ENCODE assay signal across 11 cellular contexts in genomic region chr3:49025005-49025792, GRCh38. TPM values are rescaled to one million over a fixed set of nuclear protein-coding genes. Genes with fewer than 3 reads are reported as not detected.
A peak's percentile ranks its signal among the peaks of the same experiment; 100 is the strongest.
DNase-seq lines count a peak whose midpoint lies in the region; ATAC-seq, FAIRE-seq and TF ChIP-seq lines count a peak whose summit lies in the region.
"Had no signal": no experiment of that assay in that cellular context is flagged by ENCODE, and none has a peak within 500 bp of the region (broad histone marks: within the 10 kb centered on the region; RNA-seq: fewer than 3 reads in every experiment).

No MANE protein-coding gene starts in this region.

- H3K36me3 Mint-ChIP-seq in activated naive CD4-positive, alpha-beta T cell treated with anti-CD3 and anti-CD28 coated beads, Interleukin-2, amount 10 ng/mL, durations not matched to agents 7 days and 5 days, result peaks cover 57% of the 10 kb centered on the region
- H3K36me3 Mint-ChIP-seq in astrocyte (ENCODE audit: low read depth, unreplicated experiment), result peaks cover 21% of the 10 kb centered on the region
- H3K36me3 Mint-ChIP-seq in stimulated activated naive B cell treated with anti-CD40 and anti-IgM and Interleukin-4, amounts not matched to agents 10 μg/mL and 1 μg/mL and 100 μg/mL, for 72 hours, result peaks cover 73 to 78% of the 10 kb centered on the region in 2 donors

- H3K4me3 ChIP-seq in NB4 (ENCODE audit: low read depth, low read length), result peak overlapping the region; percentile 21
- no peak overlapping the region for H3K4me3 ChIP-seq in astrocyte (ENCODE audit: insufficient read depth, low read depth, low read length)
- no peak overlapping the region for H3K4me3 ChIP-seq in tibial artery
- H3K4me3 ChIP-seq: esophagus squamous epithelium had no signal

- H3K27me3 Mint-ChIP-seq in activated naive CD4-positive, alpha-beta T cell treated with anti-CD3 and anti-CD28 coated beads, Interleukin-2, amount 10 ng/mL, durations not matched to agents 7 days and 5 days, result no peaks in the 10 kb centered on the region
- H3K27me3 Mint-ChIP-seq in astrocyte (ENCODE audit: low read depth, unreplicated experiment), result no peaks in the 10 kb centered on the region
- H3K27me3 Mint-ChIP-seq in stimulated activated naive B cell treated with anti-CD40 and anti-IgM and Interleukin-4, amounts not matched to agents 10 μg/mL and 1 μg/mL and 100 μg/mL, for 72 hours, result no peaks in the 10 kb centered on the region

- H3K36me3 ChIP-seq in astrocyte (ENCODE audit: insufficient read depth, low read length) (peaks cover 40% of the 10 kb centered on the region), tibial artery (peaks cover 24 to 54% (median 36%) of the 10 kb centered on the region in 3 donors)

- H3K27me3 ChIP-seq in astrocyte (ENCODE audit: insufficient read depth, low read length) (no peaks in the 10 kb centered on the region), tibial artery (no peaks in the 10 kb centered on the region)
- H3K27me3 ChIP-seq: esophagus squamous epithelium had no signal

- H3K27ac ChIP-seq in astrocyte (ENCODE audit: low read depth, low read length) (no peak overlapping the region), tibial artery (no peak overlapping the region)

- TF ChIP-seq CTCF in NB4 (IDR thresholded peaks at IDR 0.05; ENCODE audit: low read depth, low read length) (no peak), astrocyte (IDR thresholded peaks at IDR 0.05; ENCODE audit: insufficient read depth, low read depth, low read length) (no peak), tibial artery (IDR thresholded peaks at IDR 0.05) (no peak)

- peaks cover 63% of the 10 kb centered on the region for H3K4me1 Mint-ChIP-seq in activated naive CD4-positive, alpha-beta T cell treated with anti-CD3 and anti-CD28 coated beads, Interleukin-2, amount 10 ng/mL, durations not matched to agents 7 days and 5 days
- peaks cover 19% of the 10 kb centered on the region for H3K4me1 Mint-ChIP-seq in astrocyte (ENCODE audit: low read depth, unreplicated experiment)
- peaks cover 56 to 90% of the 10 kb centered on the region in 2 donors for H3K4me1 Mint-ChIP-seq in stimulated activated naive B cell treated with anti-CD40 and anti-IgM and Interleukin-4, amounts not matched to agents 10 μg/mL and 1 μg/mL and 100 μg/mL, for 72 hours

- no peaks in the 10 kb centered on the region for H3K9me3 ChIP-seq in astrocyte (ENCODE audit: insufficient read depth, low read depth, low read length)
- no peaks in the 10 kb centered on the region for H3K9me3 ChIP-seq in tibial artery
- H3K9me3 ChIP-seq: esophagus squamous epithelium had no signal

- peaks cover 61% of the 10 kb centered on the region for H4K20me1 ChIP-seq in astrocyte (ENCODE audit: insufficient read depth, low read length)

- H3K4me1 ChIP-seq in astrocyte (ENCODE audit: insufficient read depth, low read length) (peaks cover 24% of the 10 kb centered on the region), tibial artery (peaks cover 0 to 36% (median 30%) of the 10 kb centered on the region in 4 donors)

- no peak overlapping the region for H2AFZ ChIP-seq in astrocyte (ENCODE audit: low read depth, low read length)

- intact Hi-C loops in tibial artery (cut with DNase I; ENCODE audit: low total_unique reads), result no loop called here

- DNase-seq in activated naive CD4-positive, alpha-beta T cell treated with anti-CD3 and anti-CD28 coated beads, Interleukin-2, amount 10 ng/mL, durations not matched to agents 7 days and 5 days, result no peak
- DNase-seq in activated naive CD4-positive, alpha-beta T cell treated with Interleukin-2 at 50 U/mL for 16 hours, result no peak
- DNase-seq in NB4 (ENCODE audit: low read depth) (peak; percentile 96), astrocyte (ENCODE audit: low read depth) (no peak), tibial artery (no peak)
- peak; percentile 78 for DNase-seq in stimulated activated naive B cell treated with anti-CD40 and anti-IgM and Interleukin-4, amounts not matched to agents 10 μg/mL and 1 μg/mL and 100 μg/mL, for 72 hours
- DNase-seq: esophagus squamous epithelium, trophoblast cell had no signal

- no peaks in the 10 kb centered on the region for H3K9me3 Mint-ChIP-seq in activated naive CD4-positive, alpha-beta T cell treated with anti-CD3 and anti-CD28 coated beads, Interleukin-2, amount 10 ng/mL, durations not matched to agents 7 days and 5 days
- peaks cover 2% of the 10 kb centered on the region for H3K9me3 Mint-ChIP-seq in astrocyte (ENCODE audit: unreplicated experiment)
- no peaks in the 10 kb centered on the region for H3K9me3 Mint-ChIP-seq in stimulated activated naive B cell treated with anti-CD40 and anti-IgM and Interleukin-4, amounts not matched to agents 10 μg/mL and 1 μg/mL and 100 μg/mL, for 72 hours

- no peak overlapping the region for H3K9ac ChIP-seq in astrocyte (ENCODE audit: low read length)

- no peak overlapping the region for H3K4me3 Mint-ChIP-seq in activated naive CD4-positive, alpha-beta T cell treated with anti-CD3 and anti-CD28 coated beads, Interleukin-2, amount 10 ng/mL, durations not matched to agents 7 days and 5 days
- H3K4me3 Mint-ChIP-seq in astrocyte (ENCODE audit: unreplicated experiment), result peak overlapping the region; percentile 50
- H3K4me3 Mint-ChIP-seq in stimulated activated naive B cell treated with anti-CD40 and anti-IgM and Interleukin-4, amounts not matched to agents 10 μg/mL and 1 μg/mL and 100 μg/mL, for 72 hours, result peak overlapping the region; percentile 62 to 91

- no peak for FAIRE-seq in astrocyte (lab: Jason Lieb, UNC)
- FAIRE-seq: bronchial epithelial cell had no signal

- peak overlapping the region; percentile 49 for H3K27ac Mint-ChIP-seq in activated naive CD4-positive, alpha-beta T cell treated with anti-CD3 and anti-CD28 coated beads, Interleukin-2, amount 10 ng/mL, durations not matched to agents 7 days and 5 days
- no peak overlapping the region for H3K27ac Mint-ChIP-seq in astrocyte (ENCODE audit: unreplicated experiment)
- peak overlapping the region; percentile 94 for H3K27ac Mint-ChIP-seq in stimulated activated naive B cell treated with anti-CD40 and anti-IgM and Interleukin-4, amounts not matched to agents 10 μg/mL and 1 μg/mL and 100 μg/mL, for 72 hours

- ATAC-seq in stimulated activated naive B cell treated with anti-CD40 and anti-IgM and Interleukin-4, amounts not matched to agents 10 μg/mL and 1 μg/mL and 100 μg/mL, for 72 hours (replicated peaks), result peak; percentile 23 to 35
- ATAC-seq in HG03432 (IDR thresholded peaks at IDR 0.05; ENCODE audit: unreplicated experiment) (no peak), HG03025 (IDR thresholded peaks at IDR 0.05; ENCODE audit: low FRiP score, unreplicated experiment) (no peak)

- H3K79me2 ChIP-seq in astrocyte (ENCODE audit: insufficient read depth, low read length), result peaks cover 82% of the 10 kb centered on the region

- H3K4me2 ChIP-seq in astrocyte (ENCODE audit: low read length), result no peak overlapping the region

- CTCF ChIA-PET in activated naive CD4-positive, alpha-beta T cell treated with anti-CD3 and anti-CD28 coated beads, Interleukin-2, amount 10 ng/mL, durations not matched to agents 7 days and 5 days (lab: Charles Lee), result interaction anchor here (1.7 kb wide), 1 partner anchor 69 kb away, joined by 3 read pairs; the partner anchor contains the start of gene QRICH1

- peak; percentile 12 for TF ChIP-seq POLR2A in NB4 (IDR thresholded peaks at IDR 0.05; ENCODE audit: extremely low read depth, insufficient read length)

RNA-seq across cellular contexts. Expression of gene NDUFAF3, which starts 3.3 kb away (rescaled TPM):
- total RNA-seq in astrocyte, result 75.4 and 84.8 TPM in 2 replicates

RNA-seq across cellular contexts. Expression of gene IMPDH2, which starts 4.0 kb away (rescaled TPM):
- total RNA-seq in astrocyte, result 111 and 119 TPM in 2 replicates

RNA-seq across cellular contexts. Expression of gene DALRD3, which starts 6.8 kb away (rescaled TPM):
- total RNA-seq in astrocyte, result 18.5 and 25.1 TPM in 2 replicates

RNA-seq across cellular contexts. Expression of gene WDR6, which starts 18.0 kb away (rescaled TPM):
- total RNA-seq in astrocyte, result 107 and 130 TPM in 2 replicates

RNA-seq across cellular contexts. Expression of gene P4HTM, which starts 35.2 kb away (rescaled TPM):
- total RNA-seq in astrocyte, result 25.0 and 28.1 TPM in 2 replicates

Comparison
In these comparisons a context has a peak if more than half of its experiments do, and no peak if none do; other contexts are left out.
1. DNase-seq: peak in NB4 (single experiment) and stimulated activated naive B cell treated with anti-CD40 and anti-IgM and Interleukin-4, amounts not matched to agents 10 μg/mL and 1 μg/mL and 100 μg/mL, for 72 hours (single experiment); none in activated naive CD4-positive, alpha-beta T cell treated with anti-CD3 and anti-CD28 coated beads, Interleukin-2, amount 10 ng/mL, durations not matched to agents 7 days and 5 days (single experiment), activated naive CD4-positive, alpha-beta T cell treated with Interleukin-2 at 50 U/mL for 16 hours (single experiment), astrocyte (single experiment) and tibial artery (0 of 2).
2. ATAC-seq: peak in stimulated activated naive B cell treated with anti-CD40 and anti-IgM and Interleukin-4, amounts not matched to agents 10 μg/mL and 1 μg/mL and 100 μg/mL, for 72 hours (2 of 2); none in HG03432 (single experiment) and HG03025 (single experiment).